In the genomic region with DNA sequence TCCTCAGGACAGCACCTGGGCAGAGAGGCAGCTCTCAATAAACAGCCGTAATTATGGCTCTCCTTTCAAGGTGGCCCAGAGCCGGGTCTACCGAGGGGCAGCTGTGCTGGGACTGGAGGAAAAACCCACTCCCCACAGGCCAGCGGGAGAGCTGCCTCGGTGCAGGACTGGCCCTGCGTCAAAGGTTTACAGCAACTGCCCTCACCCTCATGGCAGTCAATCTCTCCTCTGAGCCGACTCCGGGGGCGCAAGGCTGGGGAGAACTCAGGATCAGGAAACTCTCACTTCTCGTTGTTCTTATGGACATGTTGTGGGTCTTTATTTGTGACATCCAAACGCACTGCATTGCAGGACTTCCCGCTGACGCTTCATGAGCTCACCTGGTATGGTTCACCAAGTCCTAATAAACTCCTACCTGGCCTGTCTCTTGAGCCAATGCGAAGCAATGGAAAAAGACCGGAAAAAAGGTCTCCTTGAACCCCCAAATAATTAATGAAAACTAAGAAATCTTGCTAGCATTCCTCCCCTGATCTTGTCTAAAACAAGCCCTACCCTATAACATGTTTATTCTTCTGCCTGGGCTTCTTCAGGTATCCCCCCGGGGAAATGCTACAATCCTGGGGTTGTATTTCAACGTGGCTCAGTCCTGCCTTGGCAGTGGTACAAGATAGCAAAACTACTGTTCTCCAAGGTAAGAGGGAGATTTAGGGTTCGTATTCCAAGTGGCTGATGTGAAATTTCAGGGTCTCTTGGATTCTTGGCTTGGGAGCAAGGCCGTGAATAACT, we compare ENCODE assay signal across 25 cellular contexts. TPM values are rescaled to one million over a fixed set of nuclear protein-coding genes. Genes with fewer than 3 reads are reported as not detected.
DNase-seq lines count a peak whose midpoint lies in the region; ATAC-seq, FAIRE-seq and TF ChIP-seq lines count a peak whose summit lies in the region.
"Had no signal": no experiment of that assay in that cellular context is flagged by ENCODE, and none has a peak within 500 bp of the region (broad histone marks: within the 10 kb centered on the region; RNA-seq: fewer than 3 reads in every experiment).

No MANE protein-coding gene starts in this region.

- H3K36me3 Mint-ChIP-seq in GM23338 (ENCODE audit: low read depth) (no peaks in the 10 kb centered on the region), neural progenitor cell (no peaks in the 10 kb centered on the region)
- H3K36me3 Mint-ChIP-seq: CD14-positive monocyte; CD8-positive, alpha-beta memory T cell had no signal

- no peaks in the 10 kb centered on the region for H3K9me2 ChIP-seq in GM23338 (ENCODE audit: insufficient read depth)

- H3K4me3 Mint-ChIP-seq in GM23338 (no peak overlapping the region), neural progenitor cell (no peak overlapping the region)
- H3K4me3 Mint-ChIP-seq in stimulated activated naive CD8-positive, alpha-beta T cell treated with anti-CD3 and anti-CD28 coated beads, Interleukin-15, amount 100 ng/mL, for 72 hours = no peak overlapping the region
- H3K4me3 Mint-ChIP-seq: CD14-positive monocyte; CD8-positive, alpha-beta memory T cell; H9 had no signal

- H2AFZ ChIP-seq in GM23338 = peak overlapping the region; percentile 52
- H2AFZ ChIP-seq in K562 (ENCODE audit: low read depth, low read length) = peak overlapping the region; percentile 71
- no peak overlapping the region for H2AFZ ChIP-seq in neural progenitor cell (replicated peaks)

- H4K20me1 ChIP-seq in GM23338 (replicated peaks; ENCODE audit: insufficient read depth) (no peaks in the 10 kb centered on the region), K562 (replicated peaks; ENCODE audit: control insufficient read depth, insufficient read depth, low read length) (no peaks in the 10 kb centered on the region), neural progenitor cell (ENCODE audit: low read depth) (no peaks in the 10 kb centered on the region)

- POLR2A ChIA-PET in K562 (lab: Yijun Ruan, JAX) = interaction anchor here (0.6 kb wide), 1 partner anchor 108 kb away, joined by 3 read pairs; no protein-coding TSS in a partner anchor

- 78% methylated on average over 17 of the region's 19 CpGs for WGBS in K562 (ENCODE audit: insufficient coverage, low coverage, missing lambda C conversion rate)
- 88% methylated on average over 19 of the region's 19 CpGs for WGBS in sigmoid colon, 2 donors

- TF ChIP-seq EP300 in K562 (IDR thresholded peaks at IDR 0.05; ENCODE audit: low read length) = no peak
- no peak for TF ChIP-seq EP300 in sigmoid colon (IDR thresholded peaks at IDR 0.05)

- DNase-seq in DMS79 treated with DMSO at 0.1 percent for 48 hours (lab: John Stamatoyannopoulos, UW) (peak; percentile 28), DMS79 (lab: John Stamatoyannopoulos, UW) (no peak), GM23338 (ENCODE audit: low spot score) (no peak), K562 (ENCODE audit: extremely low read depth in 1 of 4, low spot score in 3 of 4) (no peak), neural progenitor cell (ENCODE audit: low spot score) (no peak), sigmoid colon (no peak), anterior cingulate cortex (lab: John Stamatoyannopoulos, UW) (no peak)
- no peak for DNase-seq in stimulated activated naive CD8-positive, alpha-beta T cell treated with anti-CD3 and anti-CD28 coated beads, Interleukin-15, amount 100 ng/mL, for 72 hours
- DNase-seq: ACHN; BE2C; CD8-positive, alpha-beta memory T cell; DMS 273 treated with DMSO at 0.1 percent for 48 hours; DND-41; H9; IMR-90; NCI-H1048; NCI-H1417; NCI-H1694; NCI-H2029 treated with DMSO at 0.1 percent for 48 hours; NCI-H446; RPMI8226; SHP77 had no signal

- no peaks in the 10 kb centered on the region for H3K9me3 Mint-ChIP-seq in GM23338
- no peaks in the 10 kb centered on the region for H3K9me3 Mint-ChIP-seq in neural progenitor cell
- H3K9me3 Mint-ChIP-seq in stimulated activated naive CD8-positive, alpha-beta T cell treated with anti-CD3 and anti-CD28 coated beads, Interleukin-15, amount 100 ng/mL, for 72 hours = no peaks in the 10 kb centered on the region
- H3K9me3 Mint-ChIP-seq: CD14-positive monocyte; CD8-positive, alpha-beta memory T cell; H9 had no signal

- no peaks in the 10 kb centered on the region for H3F3A ChIP-seq in GM23338 (replicated peaks; ENCODE audit: low read depth)
- H3F3A ChIP-seq in neural progenitor cell (ENCODE audit: low read depth) = peaks cover 9% of the 10 kb centered on the region

- H3K9me3 ChIP-seq in K562 (replicated peaks; ENCODE audit: control insufficient read depth, insufficient read depth, low read depth, low read length) = no peaks in the 10 kb centered on the region
- no peaks in the 10 kb centered on the region for H3K9me3 ChIP-seq in neural progenitor cell (ENCODE audit: low read depth)
- no peaks in the 10 kb centered on the region for H3K9me3 ChIP-seq in sigmoid colon
- H3K9me3 ChIP-seq: BE2C had no signal

- H3K36me3 ChIP-seq in GM23338 (ENCODE audit: insufficient read depth) = no peaks in the 10 kb centered on the region
- H3K36me3 ChIP-seq in K562 (ENCODE audit: control insufficient read depth, insufficient read depth, low read length) = no peaks in the 10 kb centered on the region
- H3K36me3 ChIP-seq in neural progenitor cell = no peaks in the 10 kb centered on the region
- no peaks in the 10 kb centered on the region for H3K36me3 ChIP-seq in sigmoid colon
- H3K36me3 ChIP-seq: BE2C had no signal

- H3K9ac ChIP-seq in K562 (ENCODE audit: insufficient read depth in 1 of 2, low read depth in 2 of 2, low read length in 2 of 2) (peak overlapping the region in 1 of 2 experiments; percentile 23; a peak in 1 of 4 replicates), neural progenitor cell (no peak overlapping the region)
- H3K9ac ChIP-seq: KMS-11 had no signal

- H3K27ac ChIP-seq in GM23338 (ENCODE audit: low read depth) (no peak overlapping the region), K562 (ENCODE audit: extremely low read depth, low read depth, low read length) (peak overlapping the region; percentile 8; the same call in 2 of the 3 replicates), neural progenitor cell (no peak overlapping the region), sigmoid colon (no peak overlapping the region)
- H3K27ac ChIP-seq: 22Rv1, KMS-11 had no signal

- H3K4me3 ChIP-seq in GM23338 (no peak overlapping the region), K562 (no peak overlapping the region), neural progenitor cell (no peak overlapping the region), sigmoid colon (no peak overlapping the region)

- H3K79me2 ChIP-seq in GM23338 (replicated peaks; ENCODE audit: insufficient read depth) (no peaks in the 10 kb centered on the region), K562 (ENCODE audit: control insufficient read depth, insufficient read depth, low read length) (no peaks in the 10 kb centered on the region), neural progenitor cell (ENCODE audit: low read depth) (no peaks in the 10 kb centered on the region)

- TF ChIP-seq CTCF in GM23338 (conservative IDR thresholded peaks at IDR 0.05; ENCODE audit: low read depth in 2 of 2) = no peak
- no peak for TF ChIP-seq CTCF in K562 (IDR thresholded peaks at IDR 0.05 in 2 of 3, conservative IDR thresholded peaks at IDR 0.05 in 1 of 3; ENCODE audit: insufficient read depth in 2 of 3, low read depth in 1 of 3, low read length in 3 of 3)
- TF ChIP-seq CTCF in neural progenitor cell (IDR thresholded peaks at IDR 0.05) = no peak
- no peak for TF ChIP-seq CTCF in sigmoid colon (IDR thresholded peaks at IDR 0.05)

- BruUV-seq in K562 (replicated peaks; lab: Mats Ljungman, UMichigan) = no TSS peak

- intact Hi-C loops in K562 (cut with micrococcal nuclease) = no loop called here
- intact Hi-C loops in sigmoid colon (cut with DNase I) = no loop called here

- no peaks in the 10 kb centered on the region for H3K4me1 ChIP-seq in GM23338 (ENCODE audit: insufficient read depth)
- peaks cover 37 to 47% of the 10 kb centered on the region in 2 experiments for H3K4me1 ChIP-seq in K562 (replicated peaks in 1 of 2; ENCODE audit: control insufficient read depth in 2 of 2, insufficient read depth in 2 of 2, low read length in 2 of 2)
- H3K4me1 ChIP-seq in neural progenitor cell = peaks cover 13% of the 10 kb centered on the region
- H3K4me1 ChIP-seq in sigmoid colon = peaks cover 0 to 13% (median 8%) of the 10 kb centered on the region in 4 donors
- H3K4me1 ChIP-seq: BE2C had no signal

- in situ Hi-C loops in K562 (cut with MboI) = no loop called here

- TF ChIP-seq POLR2A in K562 (conservative IDR thresholded peaks at IDR 0.05) (no peak), sigmoid colon (IDR thresholded peaks at IDR 0.05) (no peak)

- CTCF ChIA-PET in K562 (lab: Yijun Ruan, JAX; ENCODE audit: low intra/inter-chr PET ratio) = no interaction called here

- H3K4me1 Mint-ChIP-seq in GM23338 (peaks cover 10% of the 10 kb centered on the region), neural progenitor cell (peaks cover 18% of the 10 kb centered on the region)
- peaks cover 45% of the 10 kb centered on the region for H3K4me1 Mint-ChIP-seq in stimulated activated naive CD8-positive, alpha-beta T cell treated with anti-CD3 and anti-CD28 coated beads, Interleukin-15, amount 100 ng/mL, for 72 hours

- no peaks in the 10 kb centered on the region for H3K9me1 ChIP-seq in K562 (ENCODE audit: control insufficient read depth, insufficient read depth, low read length)

- ATAC-seq in GM23338 (no peak), K562 (no peak)
- ATAC-seq in stimulated activated naive CD8-positive, alpha-beta T cell treated with anti-CD3 and anti-CD28 coated beads, Interleukin-15, amount 100 ng/mL, for 72 hours = no peak

- H3K27ac Mint-ChIP-seq in GM23338 (no peak overlapping the region), neural progenitor cell (peak overlapping the region; percentile 31)
- H3K27ac Mint-ChIP-seq in stimulated activated naive CD8-positive, alpha-beta T cell treated with anti-CD3 and anti-CD28 coated beads, Interleukin-15, amount 100 ng/mL, for 72 hours = no peak overlapping the region
- H3K27ac Mint-ChIP-seq: CD8-positive, alpha-beta memory T cell; H9 had no signal

- H3K4me2 ChIP-seq in GM23338 (no peak overlapping the region), K562 (ENCODE audit: insufficient read depth, low read length) (no peak overlapping the region), neural progenitor cell (no peak overlapping the region)
- H3K4me2 ChIP-seq: KMS-11 had no signal

- TF ChIP-seq RAD21 in K562 (CRISPR knock-in tag; conservative IDR thresholded peaks at IDR 0.05 in 1 of 2, IDR thresholded peaks at IDR 0.05 in 1 of 2) = no peak

- H3K27me3 Mint-ChIP-seq in GM23338 (ENCODE audit: insufficient read depth, low read depth, poor library complexity) (peaks cover 9% of the 10 kb centered on the region), neural progenitor cell (ENCODE audit: insufficient read depth, low read depth) (peaks cover 5% of the 10 kb centered on the region)
- H3K27me3 Mint-ChIP-seq in stimulated activated naive CD8-positive, alpha-beta T cell treated with anti-CD3 and anti-CD28 coated beads, Interleukin-15, amount 100 ng/mL, for 72 hours = peaks cover 19% of the 10 kb centered on the region

- peak; percentile 58 for FAIRE-seq in K562 (lab: Jason Lieb, UNC)

- H3K27me3 ChIP-seq in GM23338 (ENCODE audit: insufficient read depth) (peaks cover 11% of the 10 kb centered on the region), K562 (ENCODE audit: control insufficient read depth in 2 of 2, insufficient read depth in 2 of 2, low read length in 2 of 2) (no peaks in the 10 kb centered on the region), neural progenitor cell (peaks cover 20% of the 10 kb centered on the region), sigmoid colon (peaks cover 0 to 6% (median 0%) of the 10 kb centered on the region in 3 donors)
- H3K27me3 ChIP-seq: BE2C had no signal

RNA-seq across cellular contexts. Expression of a gene that starts 50.1 kb away (rescaled TPM):
- total RNA-seq in GM23338 (2014; rRNA removed; shearing (Covaris generic)) = 22.4 and 27.2 TPM in 2 replicates
- polyA plus RNA-seq in GM23338 (2016; fragmentation: Nextera tagmentation; extraction: Ambion mirVana) = 12.9 and 15.2 TPM in 2 replicates
- total RNA-seq in K562 (2011; cell fraction: chromatin; rRNA removed; ENCODE audit: low replicate concordance) = 14.8 and 35.4 TPM in 2 replicates
- 14.2 and 14.5 TPM in 2 replicates for total RNA-seq in K562 (2011; cell fraction: nucleolus; rRNA removed)
- 15.3 and 16.4 TPM in 2 replicates for total RNA-seq in K562 (2011; cell fraction: nucleoplasm; rRNA removed)
- total RNA-seq in K562 (2014; rRNA removed) = 18.0 and 21.5 TPM in 2 replicates
- 21.2 and 21.7 TPM in 2 replicates for total RNA-seq in K562 (2014; rRNA removed; fragmentation: Illumina TruSeq; extraction: Trizol)
- 19.5 and 19.8 TPM in 2 replicates for total RNA-seq in K562 (2015; rRNA removed; fragmentation: Illumina TruSeq; extraction: Trizol)
- total RNA-seq in K562 (2021) = 20.3 and 20.9 TPM in 2 replicates
- 21.4 and 22.0 TPM in 2 replicates for polyA plus RNA-seq in K562 (2011; rRNA removed)
- polyA plus RNA-seq in K562 (2011; cell fraction: cytosol; rRNA removed) = 8.4 and 8.8 TPM in 2 replicates
- polyA plus RNA-seq in K562 (2011; cell fraction: nucleus; rRNA removed) = 10.5 and 19.4 TPM in 2 replicates
- polyA plus RNA-seq in K562 (2012) = 14.6 and 18.2 TPM in 2 replicates
- 17.7 and 18.8 TPM in 2 replicates for polyA plus RNA-seq in K562 (2014; fragmentation: Illumina TruSeq; extraction: Trizol)
- polyA plus RNA-seq in K562 (2014; fragmentation: Nextera tagmentation; extraction: Ambion mirVana) = 1 to 10 TPM; 5.9 to 7.7 TPM
- 19.7 and 20.3 TPM in 2 replicates for polyA plus RNA-seq in K562 (2014; rRNA removed)
- 23.9 and 24.1 TPM in 2 replicates for polyA minus RNA-seq in K562 (2011; rRNA and poly(A)+ RNA removed)
- 8.8 and 9.3 TPM in 2 replicates for polyA minus RNA-seq in K562 (2011; cell fraction: cytosol; rRNA and poly(A)+ RNA removed)
- 26.8 and 64.6 TPM in 2 replicates for polyA minus RNA-seq in K562 (2011; cell fraction: nucleus; rRNA and poly(A)+ RNA removed)
- 35.3 and 38.1 TPM in 2 replicates for total RNA-seq in neural progenitor cell (ENCODE audit: low replicate concordance)
- total RNA-seq in sigmoid colon = 10 to 100 TPM; 17.7 to 35.0 (median 27.4) TPM
- polyA plus RNA-seq in sigmoid colon = 10 to 100 TPM; 12.9 to 14.8 (median 13.2) TPM
